In genomic region chr11:19441752-19442553, GRCh38 we compare ENCODE assay signal across 9 cellular contexts.
DNase-seq lines count a peak whose midpoint lies in the region; ATAC-seq and TF ChIP-seq lines count a peak whose summit lies in the region.
"Had no signal": no experiment of that assay in that cellular context is flagged by ENCODE, and none has a peak within 500 bp of the region (broad histone marks: within the 10 kb centered on the region; RNA-seq: fewer than 3 reads in every experiment).

No MANE protein-coding gene starts in this region.

- no peak overlapping the region for H3K4me3 Mint-ChIP-seq in activated CD8-positive, alpha-beta T cell treated with anti-CD3 and anti-CD28 coated beads for 36 hours

- H3K9me3 Mint-ChIP-seq in activated CD8-positive, alpha-beta T cell treated with anti-CD3 and anti-CD28 coated beads for 36 hours, result no peaks in the 10 kb centered on the region

- peaks cover 30% of the 10 kb centered on the region for H3K27me3 Mint-ChIP-seq in activated CD8-positive, alpha-beta T cell treated with anti-CD3 and anti-CD28 coated beads for 36 hours

- CTCF ChIA-PET in activated CD8-positive, alpha-beta T cell treated with anti-CD3 and anti-CD28 coated beads for 36 hours (lab: Charles Lee), result no interaction called here

- H3K36me3 Mint-ChIP-seq in activated CD8-positive, alpha-beta T cell treated with anti-CD3 and anti-CD28 coated beads for 36 hours (ENCODE audit: low read depth), result no peaks in the 10 kb centered on the region

- peak; percentile 97 for ATAC-seq in GM21447 (IDR thresholded peaks at IDR 0.05; ENCODE audit: unreplicated experiment)
- ATAC-seq in HG03571 (IDR thresholded peaks at IDR 0.05; ENCODE audit: unreplicated experiment), result peak; percentile 93
- peak; percentile 94 for ATAC-seq in activated CD8-positive, alpha-beta T cell treated with anti-CD3 and anti-CD28 coated beads for 36 hours

- TF ChIP-seq CTCF in GM06990 (IDR thresholded peaks at IDR 0.05; ENCODE audit: insufficient read depth, low read length, poor library complexity, severe bottlenecking) (no peak), left ventricle myocardium inferior (IDR thresholded peaks at IDR 0.05; ENCODE audit: borderline replicate concordance) (no peak), testis (IDR thresholded peaks at IDR 0.05) (no peak)
- no peak for TF ChIP-seq CTCF in activated CD8-positive, alpha-beta T cell treated with anti-CD3 and anti-CD28 coated beads for 36 hours (IDR thresholded peaks at IDR 0.05)

- peak; percentile 82 for DNase-seq in GM06990 (ENCODE audit: extremely low read depth, insufficient read length)
- peak; percentile 84 for DNase-seq in activated CD8-positive, alpha-beta T cell treated with anti-CD3 and anti-CD28 coated beads for 36 hours
- DNase-seq in left ventricle myocardium inferior, result peak; percentile 27
- peak; percentile 7 for DNase-seq in stimulated activated CD8-positive, alpha-beta memory T cell treated with anti-CD3 and anti-CD28 coated beads, Interleukin-7, amount 100 ng/mL, for 24 hours (ENCODE audit: low read depth)
- no peak for DNase-seq in midbrain (lab: John Stamatoyannopoulos, UW)
- DNase-seq in testis, result no peak

- intact Hi-C loops in activated CD8-positive, alpha-beta T cell treated with anti-CD3 and anti-CD28 coated beads for 36 hours (cut with micrococcal nuclease), result no loop called here
- intact Hi-C loops in left ventricle myocardium inferior (cut with micrococcal nuclease), result no loop called here
- intact Hi-C loops in testis (cut with DNase I; ENCODE audit: low total_unique reads), result no loop called here

- H3K27me3 ChIP-seq in GM06990 (replicated peaks; ENCODE audit: control insufficient read depth, insufficient read depth, low read length), result no peaks in the 10 kb centered on the region
- H3K27me3 ChIP-seq in left ventricle myocardium inferior (ENCODE audit: low read depth), result no peaks in the 10 kb centered on the region
- H3K27me3 ChIP-seq in testis, result no peaks in the 10 kb centered on the region

- H3K27ac Mint-ChIP-seq in activated CD8-positive, alpha-beta T cell treated with anti-CD3 and anti-CD28 coated beads for 36 hours, result no peak overlapping the region

- no peaks in the 10 kb centered on the region for H3K36me3 ChIP-seq in GM06990 (ENCODE audit: control insufficient read depth, insufficient read depth, low read length)
- no peaks in the 10 kb centered on the region for H3K36me3 ChIP-seq in left ventricle myocardium inferior
- H3K36me3 ChIP-seq in testis (ENCODE audit: low read depth, missing control alignments), result no peaks in the 10 kb centered on the region

- H3K4me3 ChIP-seq in GM06990 (replicated peaks; ENCODE audit: low read depth, low read length) (no peak overlapping the region; the same call in 1 of the 2 replicates), left ventricle myocardium inferior (no peak overlapping the region), testis (no peak overlapping the region)

- TF ChIP-seq POLR2A in testis (IDR thresholded peaks at IDR 0.05), result no peak

- H3K9me3 ChIP-seq in left ventricle myocardium inferior (replicated peaks), result no peaks in the 10 kb centered on the region
- H3K9me3 ChIP-seq in testis, result no peaks in the 10 kb centered on the region

- WGBS in testis, 2 donors, result 77 to 84% methylated on average over 11 of the region's 11 CpGs

- peaks cover 14% of the 10 kb centered on the region for H3K4me1 Mint-ChIP-seq in activated CD8-positive, alpha-beta T cell treated with anti-CD3 and anti-CD28 coated beads for 36 hours (ENCODE audit: low read depth)

- H3K4me1 ChIP-seq in left ventricle myocardium inferior (peaks cover 10% of the 10 kb centered on the region), testis (no peaks in the 10 kb centered on the region)

- POLR2A ChIA-PET in activated CD8-positive, alpha-beta T cell treated with anti-CD3 and anti-CD28 coated beads for 36 hours (lab: Charles Lee), result no interaction called here

- H3K27ac ChIP-seq in left ventricle myocardium inferior (replicated peaks) (peak overlapping the region; percentile 61), testis (no peak overlapping the region)
- H3K27ac ChIP-seq: VCaP had no signal

Comparison
In these comparisons a context has a peak if more than half of its experiments do, and no peak if none do; other contexts are left out.
1. DNase-seq: peak in GM06990 (single experiment), activated CD8-positive, alpha-beta T cell treated with anti-CD3 and anti-CD28 coated beads for 36 hours (single experiment), left ventricle myocardium inferior (single experiment) and stimulated activated CD8-positive, alpha-beta memory T cell treated with anti-CD3 and anti-CD28 coated beads, Interleukin-7, amount 100 ng/mL, for 24 hours (single experiment); none in midbrain (single experiment) and testis (single experiment).
2. Peak in every context shown above with its lines, with median percentiles within 50 percentile points of each other: ATAC-seq.